Comparison of ENCODE assay signal across 10 cellular contexts in the genomic region with DNA sequence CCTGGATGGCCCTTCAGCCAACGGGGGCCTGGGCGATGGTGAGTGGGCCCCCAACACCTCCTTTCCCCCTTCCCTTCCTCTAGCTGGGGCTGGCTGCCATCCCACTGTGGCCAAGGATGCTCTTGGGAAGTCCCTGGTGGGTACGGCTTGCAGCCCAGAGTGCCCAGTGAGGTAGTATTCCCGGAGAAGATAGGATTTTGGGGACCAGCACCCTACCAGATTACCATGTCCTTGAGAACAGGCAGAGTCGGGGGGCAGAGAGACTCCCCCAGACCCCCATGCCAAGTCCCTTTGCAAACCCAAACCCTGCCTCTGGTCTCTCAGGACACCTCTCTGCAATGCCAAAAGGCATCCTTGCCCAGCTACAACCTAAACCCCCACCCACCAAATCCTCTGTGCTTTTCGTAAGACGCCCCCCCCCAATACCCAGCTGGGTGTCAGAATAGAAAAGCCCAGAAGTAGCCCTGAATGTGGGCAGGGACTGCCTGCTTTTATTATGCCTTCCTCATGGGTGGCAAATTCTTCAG. TPM values are rescaled to one million over a fixed set of nuclear protein-coding genes. Genes with fewer than 3 reads are reported as not detected.
DNase-seq lines count a peak whose midpoint lies in the region; ATAC-seq and TF ChIP-seq lines count a peak whose summit lies in the region.
"Had no signal": no experiment of that assay in that cellular context is flagged by ENCODE, and none has a peak within 500 bp of the region (broad histone marks: within the 10 kb centered on the region; RNA-seq: fewer than 3 reads in every experiment).

No MANE protein-coding gene starts in this region.

- H3K27me3 Mint-ChIP-seq in CD14-positive monocyte (ENCODE audit: low read depth in 3 of 3) = peaks cover 27 to 61% (median 45%) of the 10 kb centered on the region in 3 donors
- H3K27me3 Mint-ChIP-seq in CD4-positive, alpha-beta T cell = peaks cover 50% of the 10 kb centered on the region

- H3K9me3 ChIP-seq in PC-3 (ENCODE audit: low read length) (no peaks in the 10 kb centered on the region), colonic mucosa (no peaks in the 10 kb centered on the region), lower lobe of right lung (no peaks in the 10 kb centered on the region), testis (no peaks in the 10 kb centered on the region)
- no peaks in the 10 kb centered on the region for H3K9me3 ChIP-seq in CD4-positive, alpha-beta T cell (ENCODE audit: control insufficient read depth, low read length)

- H3K79me2 ChIP-seq in PC-3 (ENCODE audit: low read length) = no peaks in the 10 kb centered on the region

- no peak overlapping the region for H2AFZ ChIP-seq in PC-3 (ENCODE audit: low read length)

- intact Hi-C loops in PC-3 (cut with micrococcal nuclease) (no loop called here), colonic mucosa (cut with DNase I) (no loop called here), lower lobe of right lung (cut with DNase I) (no loop called here), testis (cut with DNase I; ENCODE audit: low total_unique reads) (no loop called here), CD14-positive monocyte (cut with micrococcal nuclease) (no loop called here)
- intact Hi-C loops in CD4-positive, alpha-beta T cell (cut with DNase I, micrococcal nuclease) = no loop called here

- no peak overlapping the region for H3K27ac Mint-ChIP-seq in CD14-positive monocyte
- no peak overlapping the region for H3K27ac Mint-ChIP-seq in CD4-positive, alpha-beta T cell

- H3K27ac ChIP-seq in PC-3 (ENCODE audit: low read length) (no peak overlapping the region), colonic mucosa (peak overlapping the region; percentile 74), lower lobe of right lung (peak overlapping the region; percentile 88), testis (peak overlapping the region; percentile 89 to 90)
- H3K27ac ChIP-seq in CD4-positive, alpha-beta T cell (ENCODE audit: low read depth, low read length) = no peak overlapping the region

- no peaks in the 10 kb centered on the region for H3F3A ChIP-seq in PC-3 (ENCODE audit: low read length, unreplicated experiment)

- peak overlapping the region in 1 of 2 donors; percentile 55 for H3K4me3 Mint-ChIP-seq in CD14-positive monocyte
- no peak overlapping the region for H3K4me3 Mint-ChIP-seq in CD4-positive, alpha-beta T cell

- 26 to 36% methylated on average over 4 to 7 of the region's 7 CpGs for WGBS in testis, 2 donors

- H3K9ac ChIP-seq in PC-3 (ENCODE audit: low read length) (no peak overlapping the region), colonic mucosa (ENCODE audit: low read depth in 2 of 2, low read length in 2 of 2) (peak overlapping the region; percentile 58 to 74)

- no TSS peak for BruUV-seq in PC-3 (replicated peaks; lab: Mats Ljungman, UMichigan)

- no peaks in the 10 kb centered on the region for H3K9me2 ChIP-seq in PC-3 (replicated peaks; ENCODE audit: low read length)

- peak overlapping the region; percentile 14; the same call in 1 of the 2 replicates for H3K4me2 ChIP-seq in PC-3 (ENCODE audit: low read length)

- ATAC-seq in PC-3 (no peak), lower lobe of right lung (peak in 1 of 2 donors; percentile 0), GM21526 (IDR thresholded peaks at IDR 0.05; ENCODE audit: low FRiP score, unreplicated experiment) (no peak)
- no peak for ATAC-seq in CD4-positive, alpha-beta T cell (ENCODE audit: poor library complexity)

- TF ChIP-seq POLR2A in testis (IDR thresholded peaks at IDR 0.05) = no peak

- H3K4me3 ChIP-seq in PC-3 (ENCODE audit: low read length) (no peak overlapping the region), colonic mucosa (peak overlapping the region; percentile 13), lower lobe of right lung (peak overlapping the region; percentile 55), testis (peak overlapping the region; percentile 56 to 68)

- no peaks in the 10 kb centered on the region for H4K20me1 ChIP-seq in PC-3 (ENCODE audit: low read length)

- CTCF ChIA-PET in PC-3 (lab: Charles Lee) = no interaction called here
- CTCF ChIA-PET in CD4-positive, alpha-beta T cell (lab: Charles Lee) = no interaction called here

- no peaks in the 10 kb centered on the region for H3K36me3 ChIP-seq in PC-3 (ENCODE audit: low read depth, low read length)
- no peaks in the 10 kb centered on the region for H3K36me3 ChIP-seq in colonic mucosa
- H3K36me3 ChIP-seq in lower lobe of right lung = peaks cover 5% of the 10 kb centered on the region
- no peaks in the 10 kb centered on the region for H3K36me3 ChIP-seq in testis (ENCODE audit: low read depth, missing control alignments)

- H3K27me3 ChIP-seq in PC-3 (ENCODE audit: low read length) (no peaks in the 10 kb centered on the region), colonic mucosa (no peaks in the 10 kb centered on the region), lower lobe of right lung (ENCODE audit: low read depth) (no peaks in the 10 kb centered on the region), testis (no peaks in the 10 kb centered on the region)
- peaks cover 37% of the 10 kb centered on the region for H3K27me3 ChIP-seq in CD4-positive, alpha-beta T cell (ENCODE audit: control insufficient read depth, insufficient read depth, low read length)

- H3K9me3 Mint-ChIP-seq in CD14-positive monocyte = peaks cover 0 to 6% (median 3%) of the 10 kb centered on the region in 7 donors
- no peaks in the 10 kb centered on the region for H3K9me3 Mint-ChIP-seq in CD4-positive, alpha-beta T cell

- TF ChIP-seq CTCF in PC-3 (conservative IDR thresholded peaks at IDR 0.05; ENCODE audit: low read depth, low read length) (no peak), colonic mucosa (IDR thresholded peaks at IDR 0.05) (no peak), lower lobe of right lung (IDR thresholded peaks at IDR 0.05) (no peak), testis (IDR thresholded peaks at IDR 0.05) (peak in 1 of 3 experiments; percentile 0), CD14-positive monocyte (IDR thresholded peaks at IDR 0.05) (no peak)
- no peak for TF ChIP-seq CTCF in CD4-positive, alpha-beta T cell (IDR thresholded peaks at IDR 0.05)

- H3K4me1 ChIP-seq in PC-3 (ENCODE audit: insufficient read depth, low read length) = peaks cover 5% of the 10 kb centered on the region; the same call in 1 of the 2 replicates
- H3K4me1 ChIP-seq in colonic mucosa = peaks cover 14% of the 10 kb centered on the region
- peaks cover 66% of the 10 kb centered on the region for H3K4me1 ChIP-seq in lower lobe of right lung
- peaks cover 42% of the 10 kb centered on the region for H3K4me1 ChIP-seq in testis

- DNase-seq in PC-3 (no peak), colonic mucosa (no peak), lower lobe of right lung (no peak), testis (no peak), CD14-positive monocyte (ENCODE audit: low spot score) (no peak), EL (no peak)
- DNase-seq in CD4-positive, alpha-beta T cell = no peak
- DNase-seq: activated effector memory CD4-positive, alpha-beta T cell treated with Interleukin-2 at 50 U/mL for 16 hours had no signal

- H3K36me3 Mint-ChIP-seq in CD14-positive monocyte = no peaks in the 10 kb centered on the region
- H3K36me3 Mint-ChIP-seq in CD4-positive, alpha-beta T cell (ENCODE audit: low read depth) = no peaks in the 10 kb centered on the region

- H3K4me1 Mint-ChIP-seq in CD14-positive monocyte = peaks cover 14% of the 10 kb centered on the region
- H3K4me1 Mint-ChIP-seq in CD4-positive, alpha-beta T cell (ENCODE audit: low read depth) = peaks cover 4% of the 10 kb centered on the region

- POLR2A ChIA-PET in PC-3 (lab: Charles Lee; ENCODE audit: unreplicated experiment) = no interaction called here
- POLR2A ChIA-PET in CD4-positive, alpha-beta T cell (lab: Charles Lee) = no interaction called here

RNA-seq across cellular contexts. Expression of gene HIF3A, which starts 1.7 kb away (rescaled TPM):
- total RNA-seq in PC-3 (2014; rRNA removed) (not detected in 2 replicates), colonic mucosa (1 to 10 TPM; 5.7 to 7.1 TPM), lower lobe of right lung (64.1 TPM), testis (100 to 1,000 TPM in 1 of 2 donors, 10 to 100 TPM in 1; 82.6 to 105 TPM)
- polyA plus RNA-seq in testis (ENCODE audit: insufficient read depth, low read depth, low replicate concordance) (3.8 TPM), CD14-positive monocyte (not detected)
- total RNA-seq in CD4-positive, alpha-beta T cell = not detected
- total RNA-seq: myocyte had no signal

RNA-seq across cellular contexts. Expression of gene PPP5C, which starts 48.3 kb away (rescaled TPM):
- total RNA-seq in PC-3 (2014; rRNA removed) = 79.9 and 93.4 TPM in 2 replicates
- 10 to 100 TPM; 46.0 to 87.5 TPM for total RNA-seq in colonic mucosa
- total RNA-seq in lower lobe of right lung = 48.9 TPM
- total RNA-seq in testis = 10 to 100 TPM; 71.7 to 72.8 TPM
- polyA plus RNA-seq in testis (ENCODE audit: insufficient read depth, low read depth, low replicate concordance) = 49.1 TPM
- 10 to 100 TPM in 1 of 2 donors, 1 to 10 TPM in 1; 9.9 to 12.6 TPM for polyA plus RNA-seq in CD14-positive monocyte
- total RNA-seq in CD4-positive, alpha-beta T cell = 10 to 100 TPM; 18.9 to 20.2 TPM

Comparison
In these comparisons a context has a peak if more than half of its experiments do, and no peak if none do; other contexts are left out.
1. H3K27ac ChIP-seq: peak in colonic mucosa (single experiment), lower lobe of right lung (single experiment) and testis (2 of 2); none in PC-3 (single experiment) and CD4-positive, alpha-beta T cell (single experiment).